ENCODE assay signal across 17 cellular contexts in the genomic region with DNA sequence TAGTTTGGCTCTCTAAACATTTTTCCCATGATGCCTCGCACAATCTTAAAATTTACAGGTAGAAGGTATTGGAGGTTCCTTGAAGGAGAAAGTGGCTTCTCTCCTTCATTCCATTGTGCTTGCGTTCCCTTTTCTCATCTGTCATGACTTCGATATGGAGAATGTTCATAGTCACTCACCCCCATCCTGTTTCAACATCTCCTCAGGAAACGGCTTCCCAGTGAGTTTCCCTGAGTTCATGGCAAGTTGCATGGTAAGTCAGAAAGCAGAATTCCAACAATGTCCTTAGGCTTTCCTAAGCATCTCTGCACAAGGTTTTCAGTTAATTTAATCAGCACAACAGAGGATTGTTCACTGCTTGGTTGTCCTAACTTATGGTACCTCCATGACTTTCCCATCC.
DNase-seq lines count a peak whose midpoint lies in the region; TF ChIP-seq lines count a peak whose summit lies in the region.
"Had no signal": no experiment of that assay in that cellular context is flagged by ENCODE, and none has a peak within 500 bp of the region (broad histone marks: within the 10 kb centered on the region; RNA-seq: fewer than 3 reads in every experiment).

No MANE protein-coding gene starts in this region.

- H3K9me3 ChIP-seq in Karpas-422 (ENCODE audit: low read length) (no peaks in the 10 kb centered on the region; the same call in 1 of the 2 replicates), sigmoid colon (no peaks in the 10 kb centered on the region)
- H3K9me3 ChIP-seq: uterus had no signal

- H3K36me3 ChIP-seq in Karpas-422 (ENCODE audit: insufficient read depth, low read length) = no peaks in the 10 kb centered on the region
- H3K36me3 ChIP-seq in brain microvascular endothelial cell (replicated peaks) = no peaks in the 10 kb centered on the region
- H3K36me3 ChIP-seq in sigmoid colon = no peaks in the 10 kb centered on the region
- H3K36me3 ChIP-seq: uterus had no signal

- H3K27ac ChIP-seq in Karpas-422 (ENCODE audit: low read length) = no peak overlapping the region
- H3K27ac ChIP-seq in brain microvascular endothelial cell = peak overlapping the region; percentile 78
- H3K27ac ChIP-seq in substantia nigra (ENCODE audit: low read depth, low read length, poor library complexity, severe bottlenecking) = no peak overlapping the region
- H3K27ac ChIP-seq in sigmoid colon = no peak overlapping the region
- H3K27ac ChIP-seq: coronary artery, uterus had no signal

- H2AFZ ChIP-seq in Karpas-422 (ENCODE audit: low read length) = 0 out of 2 replicates have a peak overlapping the region, but pooled peaks have one; percentile 10

- no peak for TF ChIP-seq POLR2A in sigmoid colon (IDR thresholded peaks at IDR 0.05)

- in situ Hi-C loops in brain microvascular endothelial cell (cut with HindIII; ENCODE audit: low pct_ligation_motif_present, low sequenced_read_pairs) = no loop called here

- no peaks in the 10 kb centered on the region for H3K9me2 ChIP-seq in Karpas-422 (replicated peaks; ENCODE audit: insufficient read depth, low read length)

- no peak for TF ChIP-seq EP300 in sigmoid colon (IDR thresholded peaks at IDR 0.05)

- H3K79me2 ChIP-seq in Karpas-422 (ENCODE audit: low read length) = no peaks in the 10 kb centered on the region

- WGBS in sigmoid colon, 2 donors = 91 to 92% methylated on average over 4 of the region's 4 CpGs

- intact Hi-C loops in sigmoid colon (cut with DNase I) = no loop called here

- peaks cover 1% of the 10 kb centered on the region for H3K4me1 ChIP-seq in Karpas-422 (ENCODE audit: low read length)
- H3K4me1 ChIP-seq in sigmoid colon = no peaks in the 10 kb centered on the region
- H3K4me1 ChIP-seq: uterus had no signal

- no peak for TF ChIP-seq CTCF in AG09319 (IDR thresholded peaks at IDR 0.05; ENCODE audit: low read depth, low read length)
- TF ChIP-seq CTCF in brain microvascular endothelial cell (IDR thresholded peaks at IDR 0.05; ENCODE audit: low read depth, low read length, missing control alignments) = no peak
- no peak for TF ChIP-seq CTCF in sigmoid colon (IDR thresholded peaks at IDR 0.05)

- H3K9ac ChIP-seq in Karpas-422 (ENCODE audit: low read length) = no peak overlapping the region

- no peak overlapping the region for H3K4me3 ChIP-seq in Karpas-422 (ENCODE audit: low read length)
- no peak overlapping the region for H3K4me3 ChIP-seq in brain microvascular endothelial cell (ENCODE audit: low read depth, low read length)
- H3K4me3 ChIP-seq in sigmoid colon = no peak overlapping the region
- H3K4me3 ChIP-seq: coronary artery, uterus had no signal

- no peak overlapping the region for H3K4me2 ChIP-seq in Karpas-422 (ENCODE audit: low read depth, low read length, poor library complexity, severe bottlenecking)

- H4K20me1 ChIP-seq in Karpas-422 (ENCODE audit: insufficient read depth, low read depth, low read length) = no peaks in the 10 kb centered on the region

- H3K27me3 ChIP-seq in Karpas-422 (ENCODE audit: low read length) (no peaks in the 10 kb centered on the region), brain microvascular endothelial cell (replicated peaks) (no peaks in the 10 kb centered on the region), sigmoid colon (no peaks in the 10 kb centered on the region)
- H3K27me3 ChIP-seq: uterus had no signal

- DNase-seq in AG09319 (ENCODE audit: extremely low read depth, low read depth) (peak; percentile 25), Karpas-422 (no peak), brain microvascular endothelial cell (peak; percentile 69), iris pigment epithelial cell (ENCODE audit: low read depth) (peak; percentile 92), substantia nigra (lab: John Stamatoyannopoulos, UW) (no peak), sigmoid colon (no peak), NCI-H510A (lab: John Stamatoyannopoulos, UW) (no peak)
- DNase-seq in activated effector memory CD4-positive, alpha-beta T cell treated with Interleukin-2 at 50 U/mL for 16 hours = no peak
- DNase-seq: AML-193, amygdala, GDM1, GOT3, NCI-H510A treated with DMSO at 0.1 percent for 48 hours, nephron progenitor cell, retina, uterus had no signal

Comparison
In these comparisons a context has a peak if more than half of its experiments do, and no peak if none do; other contexts are left out.
1. DNase-seq: peak in AG09319 (single experiment), brain microvascular endothelial cell (single experiment) and iris pigment epithelial cell (single experiment); none in Karpas-422 (single experiment), substantia nigra (0 of 49), sigmoid colon (single experiment), NCI-H510A (single experiment) and activated effector memory CD4-positive, alpha-beta T cell treated with Interleukin-2 at 50 U/mL for 16 hours (single experiment).